Comparison of ENCODE assay signal across 30 cellular contexts in genomic region chr1:213596729-213597128, GRCh38.
DNase-seq lines count a peak whose midpoint lies in the region; ATAC-seq, FAIRE-seq and TF ChIP-seq lines count a peak whose summit lies in the region.
"Had no signal": no experiment of that assay in that cellular context is flagged by ENCODE, and none has a peak within 500 bp of the region (broad histone marks: within the 10 kb centered on the region; RNA-seq: fewer than 3 reads in every experiment).

No MANE protein-coding gene starts in this region.

- FAIRE-seq in pancreas (lab: Jason Lieb, UNC), result no peak
- FAIRE-seq: A204.1, A549, D721Med had no signal

- H3K27me3 ChIP-seq in body of pancreas (no peaks in the 10 kb centered on the region), pancreas (no peaks in the 10 kb centered on the region)
- H3K27me3 ChIP-seq: BE2C; BLaER1; BLaER1 treated with 17β-estradiol and CSF1 and Interleukin-3, amounts not matched to agents 10 nM and 100 nM had no signal

- no peaks in the 10 kb centered on the region for H3K9me3 ChIP-seq in body of pancreas
- H3K9me3 ChIP-seq in pancreas, result no peaks in the 10 kb centered on the region
- H3K9me3 ChIP-seq: A549, BE2C, BLaER1, Caco-2 had no signal

- peak in 2 of 4 donors; percentile 28 to 32 for DNase-seq in body of pancreas
- no peak for DNase-seq in pancreas
- no peak for DNase-seq in DMS79 (lab: John Stamatoyannopoulos, UW)
- no peak for DNase-seq in activated effector memory CD4-positive, alpha-beta T cell treated with anti-CD3 and anti-CD28 coated beads, Interleukin-2, amount 50 U/mL, for 16 hours
- DNase-seq: 8988T; ACHN; AML-193; BE2C; C1 segment of cervical spinal cord; Caco-2; Calu3; CD4-positive, alpha-beta memory T cell; CD4-positive, alpha-beta T cell; CD4-positive, CD25-positive, alpha-beta regulatory T cell; CD8-positive, alpha-beta memory T cell; CD8-positive, alpha-beta T cell; COR-L47; DMS 273 treated with DMSO at 0.1 percent for 48 hours; DMS153; DMS53; DMS79 treated with DMSO at 0.1 percent for 48 hours; DND-41; EL had no signal

- no peak for TF ChIP-seq CTCF in body of pancreas (IDR thresholded peaks at IDR 0.05)
- no peak for TF ChIP-seq CTCF in pancreas (IDR thresholded peaks at IDR 0.05)

- intact Hi-C loops in body of pancreas (cut with DNase I), result no loop called here
- intact Hi-C loops in pancreas (cut with DNase I), result no loop called here

- H3K4me3 ChIP-seq in body of pancreas (no peak overlapping the region), pancreas (no peak overlapping the region)
- H3K4me3 ChIP-seq: A549; BLaER1; BLaER1 treated with 17β-estradiol and CSF1 and Interleukin-3, amounts not matched to agents 10 nM and 100 nM had no signal

- peak; percentile 33 for ATAC-seq in body of pancreas
- peak; percentile 59 to 90 (median 68) for ATAC-seq in pancreas
- ATAC-seq: A549; CD8-positive, alpha-beta T cell had no signal

- H3K36me3 ChIP-seq in body of pancreas (replicated peaks in 1 of 2; ENCODE audit: insufficient read depth in 1 of 2, low read depth in 2 of 2) (no peaks in the 10 kb centered on the region), pancreas (no peaks in the 10 kb centered on the region)
- H3K36me3 ChIP-seq: BE2C; BLaER1; BLaER1 treated with 17β-estradiol and CSF1 and Interleukin-3, amounts not matched to agents 10 nM and 100 nM had no signal

- H3K4me1 ChIP-seq in body of pancreas, result peaks cover 13% of the 10 kb centered on the region
- peaks cover 0 to 9% (median 0%) of the 10 kb centered on the region in 3 donors for H3K4me1 ChIP-seq in pancreas
- H3K4me1 ChIP-seq: A549; BE2C; BLaER1; BLaER1 treated with 17β-estradiol and CSF1 and Interleukin-3, amounts not matched to agents 10 nM and 100 nM had no signal

- H3K27ac ChIP-seq in body of pancreas, result no peak overlapping the region
- no peak overlapping the region for H3K27ac ChIP-seq in pancreas
- H3K27ac ChIP-seq: 22Rv1; A549; BLaER1; BLaER1 treated with 17β-estradiol and CSF1 and Interleukin-3, amounts not matched to agents 10 nM and 100 nM; C4-2B had no signal

- 46% methylated on average over 7 of the region's 7 CpGs for WGBS in body of pancreas, 2 donors
- WGBS in pancreas, 2 donors, result 41 to 49% methylated on average over 7 of the region's 7 CpGs

- no peak for TF ChIP-seq POLR2A in body of pancreas (IDR thresholded peaks at IDR 0.05)
